Comparison of ENCODE assay signal across 11 cellular contexts in genomic region chr2:214310319-214310718, GRCh38.
DNase-seq lines count a peak whose midpoint lies in the region; ATAC-seq, FAIRE-seq and TF ChIP-seq lines count a peak whose summit lies in the region.
"Had no signal": no experiment of that assay in that cellular context is flagged by ENCODE, and none has a peak within 500 bp of the region (broad histone marks: within the 10 kb centered on the region; RNA-seq: fewer than 3 reads in every experiment).

No MANE protein-coding gene starts in this region.

- intact Hi-C loops in ascending aorta (cut with DNase I) = no loop called here

- no peaks in the 10 kb centered on the region for H3K9me3 Mint-ChIP-seq in endothelial cell (ENCODE audit: unreplicated experiment)

- H3K4me3 Mint-ChIP-seq in endothelial cell (ENCODE audit: unreplicated experiment) = no peak overlapping the region

- H3K36me3 Mint-ChIP-seq in endothelial cell (ENCODE audit: low read depth, unreplicated experiment) = no peaks in the 10 kb centered on the region

- H3K36me3 ChIP-seq in upper lobe of left lung (no peaks in the 10 kb centered on the region), ascending aorta (no peaks in the 10 kb centered on the region)
- H3K36me3 ChIP-seq: tibial artery had no signal

- ATAC-seq in upper lobe of left lung (ENCODE audit: low FRiP score in 2 of 2) = no peak

- TF ChIP-seq EP300 in upper lobe of left lung (IDR thresholded peaks at IDR 0.05) = no peak

- H3K9me3 ChIP-seq in upper lobe of left lung (peaks cover 0 to 3% (median 0%) of the 10 kb centered on the region in 4 donors), ascending aorta (peaks cover 0 to under 1% of the 10 kb centered on the region in 2 donors)
- H3K9me3 ChIP-seq: tibial artery had no signal

- H3K27me3 ChIP-seq in upper lobe of left lung (no peaks in the 10 kb centered on the region), ascending aorta (no peaks in the 10 kb centered on the region)
- H3K27me3 ChIP-seq: tibial artery had no signal

- TF ChIP-seq CTCF in endothelial cell (IDR thresholded peaks at IDR 0.05; ENCODE audit: unreplicated experiment) (no peak), upper lobe of left lung (IDR thresholded peaks at IDR 0.05) (no peak), ascending aorta (IDR thresholded peaks at IDR 0.05) (no peak)

- H3K27ac ChIP-seq in upper lobe of left lung (no peak overlapping the region), ascending aorta (no peak overlapping the region)
- H3K27ac ChIP-seq: skin epidermis, tibial artery had no signal

- no peak for DNase-seq in GM12892 (ENCODE audit: insufficient read length)
- peak; percentile 10 for DNase-seq in H4 (ENCODE audit: low spot score)
- peak; percentile 7 for DNase-seq in NAMALWA (ENCODE audit: low spot score)
- DNase-seq in left kidney (ENCODE audit: low read depth, low spot score) = peak; percentile 12
- DNase-seq in endothelial cell (ENCODE audit: low spot score) = no peak
- no peak for DNase-seq in upper lobe of left lung
- no peak for DNase-seq in MV-4-11 (lab: John Stamatoyannopoulos, UW)
- DNase-seq in ascending aorta (ENCODE audit: low spot score in 2 of 2) = no peak
- DNase-seq: T-helper 2 cell, tibial artery had no signal

- no peaks in the 10 kb centered on the region for H3K4me1 ChIP-seq in upper lobe of left lung
- no peaks in the 10 kb centered on the region for H3K4me1 ChIP-seq in ascending aorta
- H3K4me1 ChIP-seq: tibial artery had no signal

- H3K4me1 Mint-ChIP-seq in endothelial cell (ENCODE audit: unreplicated experiment) = no peaks in the 10 kb centered on the region

- FAIRE-seq in GM12892 (lab: Jason Lieb, UNC) = peak; percentile 57

- H3K27me3 Mint-ChIP-seq in endothelial cell (ENCODE audit: unreplicated experiment) = no peaks in the 10 kb centered on the region

- H3K4me3 ChIP-seq in upper lobe of left lung (no peak overlapping the region), ascending aorta (no peak overlapping the region)
- H3K4me3 ChIP-seq: skin epidermis, tibial artery had no signal

- TF ChIP-seq POLR2A in GM12892 (IDR thresholded peaks at IDR 0.05; ENCODE audit: low read depth, low read length) (no peak), upper lobe of left lung (IDR thresholded peaks at IDR 0.05) (no peak)

- no peak overlapping the region for H3K27ac Mint-ChIP-seq in endothelial cell (ENCODE audit: unreplicated experiment)

Comparison
In these comparisons a context has a peak if more than half of its experiments do, and no peak if none do; other contexts are left out.
1. DNase-seq: peak in H4 (single experiment), NAMALWA (single experiment) and left kidney (single experiment); none in GM12892 (single experiment), endothelial cell (single experiment), upper lobe of left lung (0 of 2), MV-4-11 (single experiment) and ascending aorta (0 of 2).